ENCODE assay signal across 18 cellular contexts in genomic region chr12:61667676-61668075, GRCh38.
DNase-seq lines count a peak whose midpoint lies in the region; ATAC-seq and TF ChIP-seq lines count a peak whose summit lies in the region.
"Had no signal": no experiment of that assay in that cellular context is flagged by ENCODE, and none has a peak within 500 bp of the region (broad histone marks: within the 10 kb centered on the region; RNA-seq: fewer than 3 reads in every experiment).

No MANE protein-coding gene starts in this region.

- H4K91ac ChIP-seq in mesenchymal stem cell (ENCODE audit: low read length): no peak overlapping the region

- no peak overlapping the region for H3K27ac Mint-ChIP-seq in MCF 10A (ENCODE audit: low read depth, unreplicated experiment)
- H3K27ac Mint-ChIP-seq: CD8-positive, alpha-beta T cell; H9 had no signal

- H2AK5ac ChIP-seq in mesenchymal stem cell (ENCODE audit: low read length, severe bottlenecking): no peak overlapping the region

- H3K4me3 ChIP-seq in breast epithelium (no peak overlapping the region), epithelial cell of esophagus (ENCODE audit: low read length) (no peak overlapping the region), mesenchymal stem cell (ENCODE audit: insufficient read depth in 1 of 2, low read depth in 1 of 2, low read length in 2 of 2) (no peak overlapping the region), spleen (no peak overlapping the region), colonic mucosa (no peak overlapping the region)
- H3K4me3 ChIP-seq: A549; BLaER1 treated with 17β-estradiol and CSF1 and Interleukin-3, amounts not matched to agents 10 nM and 100 nM; GM12878 had no signal

- no peak overlapping the region for H3K23ac ChIP-seq in mesenchymal stem cell (ENCODE audit: low read length in 2 of 2)

- no peak for ATAC-seq in HG02759 (IDR thresholded peaks at IDR 0.05; ENCODE audit: unreplicated experiment)
- ATAC-seq: A549; CD8-positive, alpha-beta T cell; GM12878 had no signal

- no peaks in the 10 kb centered on the region for H3K4me1 ChIP-seq in breast epithelium
- H3K4me1 ChIP-seq in mesenchymal stem cell (ENCODE audit: control insufficient read depth, insufficient read depth, low read depth, low read length): no peaks in the 10 kb centered on the region
- no peaks in the 10 kb centered on the region for H3K4me1 ChIP-seq in spleen
- H3K4me1 ChIP-seq in colonic mucosa: no peaks in the 10 kb centered on the region
- H3K4me1 ChIP-seq: A549 had no signal

- H3K9ac ChIP-seq in mesenchymal stem cell (ENCODE audit: low read length): no peak overlapping the region
- H3K9ac ChIP-seq in colonic mucosa (ENCODE audit: low read depth in 2 of 2, low read length in 2 of 2): no peak overlapping the region
- H3K9ac ChIP-seq: BLaER1 treated with 17β-estradiol and CSF1 and Interleukin-3, amounts not matched to agents 10 nM and 100 nM had no signal

- no peak overlapping the region for H4K8ac ChIP-seq in mesenchymal stem cell (ENCODE audit: low read length)

- POLR2A ChIA-PET in MCF 10A (lab: Yijun Ruan, JAX): no interaction called here

- no peak overlapping the region for H3K4me3 Mint-ChIP-seq in MCF 10A (ENCODE audit: unreplicated experiment)
- H3K4me3 Mint-ChIP-seq: CD8-positive, alpha-beta T cell; H9 had no signal

- no TSS peak for BruUV-seq in MCF 10A (replicated peaks; lab: Mats Ljungman, UMichigan)

- no peaks in the 10 kb centered on the region for H3K27me3 Mint-ChIP-seq in MCF 10A (ENCODE audit: insufficient read depth, unreplicated experiment)

- H3K14ac ChIP-seq in mesenchymal stem cell (ENCODE audit: low read length in 2 of 2): no peak overlapping the region

- H3K36me3 Mint-ChIP-seq in MCF 10A (ENCODE audit: insufficient read depth, unreplicated experiment): peaks cover 7% of the 10 kb centered on the region

- intact Hi-C loops in MCF 10A (cut with micrococcal nuclease): no loop called here
- intact Hi-C loops in breast epithelium (cut with DNase I; ENCODE audit: low total_unique reads): no loop called here
- intact Hi-C loops in spleen (cut with DNase I; ENCODE audit: low total_unique reads): no loop called here
- intact Hi-C loops in colonic mucosa (cut with DNase I): no loop called here

- H3K27me3 ChIP-seq in breast epithelium: no peaks in the 10 kb centered on the region
- no peaks in the 10 kb centered on the region for H3K27me3 ChIP-seq in mesenchymal stem cell (ENCODE audit: control insufficient read depth in 1 of 2, insufficient read depth in 1 of 2, low read length in 2 of 2)
- no peaks in the 10 kb centered on the region for H3K27me3 ChIP-seq in spleen (replicated peaks in 1 of 7)
- H3K27me3 ChIP-seq in colonic mucosa: no peaks in the 10 kb centered on the region
- H3K27me3 ChIP-seq: BLaER1 treated with 17β-estradiol and CSF1 and Interleukin-3, amounts not matched to agents 10 nM and 100 nM had no signal

- H3K18ac ChIP-seq in mesenchymal stem cell (ENCODE audit: low read depth in 1 of 2, low read length in 2 of 2): no peak overlapping the region

- no peak for TF ChIP-seq CTCF in MCF 10A (IDR thresholded peaks at IDR 0.05; ENCODE audit: unreplicated experiment)
- no peak for TF ChIP-seq CTCF in breast epithelium (IDR thresholded peaks at IDR 0.05)
- TF ChIP-seq CTCF in epithelial cell of esophagus (IDR thresholded peaks at IDR 0.05; ENCODE audit: insufficient read depth, low read depth, low read length, missing control alignments): no peak
- TF ChIP-seq CTCF in spleen (IDR thresholded peaks at IDR 0.05 in 8 of 11, conservative IDR thresholded peaks at IDR 0.05 in 3 of 11): no peak
- no peak for TF ChIP-seq CTCF in colonic mucosa (IDR thresholded peaks at IDR 0.05)

- no peaks in the 10 kb centered on the region for H3K36me3 ChIP-seq in breast epithelium
- H3K36me3 ChIP-seq in mesenchymal stem cell (ENCODE audit: control insufficient read depth in 1 of 2, insufficient read depth in 2 of 2, low read depth in 1 of 2, low read length in 2 of 2): no peaks in the 10 kb centered on the region
- no peaks in the 10 kb centered on the region for H3K36me3 ChIP-seq in spleen
- H3K36me3 ChIP-seq in colonic mucosa: no peaks in the 10 kb centered on the region
- H3K36me3 ChIP-seq: BLaER1 treated with 17β-estradiol and CSF1 and Interleukin-3, amounts not matched to agents 10 nM and 100 nM had no signal

- H3K9me3 Mint-ChIP-seq in MCF 10A (ENCODE audit: unreplicated experiment): peaks cover 9% of the 10 kb centered on the region

- peak; percentile 2 for DNase-seq in MCF 10A (ENCODE audit: unreplicated experiment)
- DNase-seq in breast epithelium (ENCODE audit: low spot score in 2 of 2): no peak
- DNase-seq in epithelial cell of esophagus (ENCODE audit: low read depth): peak; percentile 9
- DNase-seq in mesenchymal stem cell: peak; percentile 39
- no peak for DNase-seq in spleen
- DNase-seq in colonic mucosa: no peak
- no peak for DNase-seq in NK-92 (lab: John Stamatoyannopoulos, UW; ENCODE audit: unreplicated experiment)
- DNase-seq: Calu3; CD8-positive, alpha-beta T cell; DND-41; EL; H9; IMR-90 had no signal

- H2BK12ac ChIP-seq in mesenchymal stem cell (ENCODE audit: low read length in 2 of 2): no peak overlapping the region

- WGBS in mesenchymal stem cell: 40% methylated on average over 1 of the region's 1 CpG
- WGBS in spleen, 5 donors: 50 to 65% (median 56%) methylated on average over 1 of the region's 1 CpG

- H3K27ac ChIP-seq in breast epithelium (no peak overlapping the region), mesenchymal stem cell (ENCODE audit: low read length, poor library complexity, severe bottlenecking) (no peak overlapping the region), spleen (no peak overlapping the region), colonic mucosa (no peak overlapping the region)
- H3K27ac ChIP-seq: 22Rv1; A549; BLaER1 treated with 17β-estradiol and CSF1 and Interleukin-3, amounts not matched to agents 10 nM and 100 nM had no signal

- H3K4ac ChIP-seq in mesenchymal stem cell (ENCODE audit: low read depth in 1 of 2, low read length in 2 of 2): no peak overlapping the region

- H3K4me2 ChIP-seq in mesenchymal stem cell (ENCODE audit: low read length, poor library complexity, severe bottlenecking): no peak overlapping the region
- H3K4me2 ChIP-seq: A549 had no signal

- no peak overlapping the region for H2BK5ac ChIP-seq in mesenchymal stem cell (ENCODE audit: low read depth, low read length, poor library complexity, severe bottlenecking)

- TF ChIP-seq POLR2A in breast epithelium (IDR thresholded peaks at IDR 0.05) (no peak), spleen (IDR thresholded peaks at IDR 0.05) (no peak)

- no peaks in the 10 kb centered on the region for H3K79me1 ChIP-seq in mesenchymal stem cell (replicated peaks; ENCODE audit: low read length, poor library complexity, severe bottlenecking)

- peaks cover 13 to 31% of the 10 kb centered on the region in 2 donors for H3K9me3 ChIP-seq in breast epithelium
- peaks cover 19% of the 10 kb centered on the region for H3K9me3 ChIP-seq in mesenchymal stem cell (ENCODE audit: control insufficient read depth, low read length)
- peaks cover 0 to 64% (median 44%) of the 10 kb centered on the region in 8 donors for H3K9me3 ChIP-seq in spleen
- H3K9me3 ChIP-seq in colonic mucosa: no peaks in the 10 kb centered on the region
- H3K9me3 ChIP-seq: A549 had no signal

- no peak overlapping the region for H2BK120ac ChIP-seq in mesenchymal stem cell (ENCODE audit: low read depth, low read length)

- no peak overlapping the region for H2AFZ ChIP-seq in mesenchymal stem cell (ENCODE audit: low read depth, low read length)

- H3K4me1 Mint-ChIP-seq in MCF 10A (ENCODE audit: insufficient read depth, unreplicated experiment): no peaks in the 10 kb centered on the region

- H2BK15ac ChIP-seq in mesenchymal stem cell (ENCODE audit: low read depth, poor library complexity, severe bottlenecking): no peak overlapping the region

- CTCF ChIA-PET in MCF 10A (lab: Yijun Ruan, JAX): no interaction called here

Comparison
In these comparisons a context has a peak if more than half of its experiments do, and no peak if none do; other contexts are left out.
1. DNase-seq: peak in MCF 10A (single experiment), epithelial cell of esophagus (single experiment) and mesenchymal stem cell (single experiment); none in breast epithelium (0 of 2), spleen (single experiment), colonic mucosa (single experiment) and NK-92 (single experiment).